In the genomic region with DNA sequence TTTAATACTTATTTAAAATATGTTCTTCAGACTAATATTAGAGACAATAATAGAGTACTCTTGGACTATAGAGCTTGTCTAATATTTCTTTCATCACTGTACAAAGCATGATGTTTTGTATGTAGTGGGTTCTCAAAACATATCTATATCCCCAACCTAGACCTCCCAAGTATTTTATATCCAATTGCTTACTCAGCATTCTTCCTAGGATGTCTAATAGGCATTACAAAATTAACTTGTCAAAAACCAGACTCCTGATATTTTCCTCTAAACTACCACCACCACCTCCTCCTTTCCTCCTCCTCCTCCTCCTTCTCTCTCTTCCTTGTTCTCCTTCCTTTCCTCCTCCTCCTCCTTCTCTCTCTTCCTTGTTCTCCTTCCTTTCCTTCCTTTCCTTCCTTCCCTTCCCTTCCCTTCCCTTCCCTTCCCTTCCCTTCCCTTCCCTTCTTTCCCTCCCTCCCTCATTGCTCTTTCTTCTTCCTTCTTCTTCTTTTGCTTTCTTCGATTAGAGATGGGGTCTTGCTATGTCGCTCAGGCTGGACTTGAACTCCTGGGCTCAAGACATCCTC, we compare ENCODE assay signal across 25 cellular contexts. TPM values are rescaled to one million over a fixed set of nuclear protein-coding genes. Genes with fewer than 3 reads are reported as not detected.
"Had no signal": no experiment of that assay in that cellular context is flagged by ENCODE, and none has a peak within 500 bp of the region (broad histone marks: within the 10 kb centered on the region; RNA-seq: fewer than 3 reads in every experiment).

No MANE protein-coding gene starts in this region.

- H3K9me3 ChIP-seq: SK-N-SH had no signal

- H3K27ac ChIP-seq: WERI-Rb-1 had no signal

- H3K36me3 ChIP-seq: WERI-Rb-1 had no signal

- DNase-seq: activated CD4-positive, alpha-beta memory T cell treated with anti-CD3 and anti-CD28 coated beads, Interleukin-2, amount 10 ng/mL, durations not matched to agents 7 days and 5 days; activated CD4-positive, alpha-beta T cell treated with anti-CD3 and anti-CD28 coated beads for 36 hours; activated CD4-positive, alpha-beta T cell treated with anti-CD3 and anti-CD28 coated beads, Interleukin-2, amount 50 U/mL, for 1 hour; activated gamma-delta T cell; activated naive CD4-positive, alpha-beta T cell treated with anti-CD3 and anti-CD28 coated beads for 36 hours; activated T-cell treated with anti-CD3 and anti-CD28 coated beads for 4 hours; activated T-cell treated with anti-CD3 and anti-CD28 coated beads, Interleukin-2, amount 50 U/mL, for 48 hours; caudate nucleus; MM.1S; NCI-H1105; NCI-H1436; NCI-H1694 treated with DMSO at 0.1 percent for 48 hours; NCI-H2029 treated with DMSO at 0.1 percent for 48 hours; NCI-H345; NCI-H510A; NCI-H69; NK-92 treated with Interleukin-12 subunit alpha and Interleukin-12 subunit beta, amount 100 ng/mL, for 24 hours; OCI-M1; SIG-M5; SK-N-SH; T-helper 1 cell; WERI-Rb-1 had no signal

- H3K9ac ChIP-seq: SK-N-SH had no signal

- ATAC-seq: activated CD4-positive, alpha-beta T cell treated with anti-CD3 and anti-CD28 coated beads for 36 hours; activated T-helper 17 cell treated with anti-CD3 and anti-CD28 coated beads, Interleukin-2, amount 50 U/mL, for 72 hours had no signal

RNA-seq across cellular contexts. Expression of a gene that starts 29.4 kb away (rescaled TPM):
- total RNA-seq: activated CD8-positive, alpha-beta memory T cell treated with anti-CD3 and anti-CD28 coated beads for 36 hours; activated naive CD4-positive, alpha-beta T cell treated with anti-CD3 and anti-CD28 coated beads for 36 hours; T-helper 2 cell treated with Interferon-gamma antibody and Interleukin-4, amounts not matched to agents 100 ng/mL and 5 ng/mL, for 36 hours had no signal

RNA-seq across cellular contexts. Expression of a gene that starts 32.7 kb away (rescaled TPM):
- total RNA-seq: activated CD4-positive, alpha-beta memory T cell treated with anti-CD3 and anti-CD28 coated beads, Interleukin-2, amount 10 ng/mL, durations not matched to agents 7 days and 5 days; activated CD4-positive, alpha-beta T cell treated with anti-CD3 and anti-CD28 coated beads for 36 hours; activated CD8-positive, alpha-beta memory T cell treated with anti-CD3 and anti-CD28 coated beads for 36 hours; activated naive CD4-positive, alpha-beta T cell treated with anti-CD3 and anti-CD28 coated beads for 36 hours; activated T-helper 17 cell treated with anti-CD3 and anti-CD28 coated beads, Interleukin-2, amount 50 U/mL, for 72 hours had no signal
